ENCODE assay signal across 1 cellular context in the genomic region with DNA sequence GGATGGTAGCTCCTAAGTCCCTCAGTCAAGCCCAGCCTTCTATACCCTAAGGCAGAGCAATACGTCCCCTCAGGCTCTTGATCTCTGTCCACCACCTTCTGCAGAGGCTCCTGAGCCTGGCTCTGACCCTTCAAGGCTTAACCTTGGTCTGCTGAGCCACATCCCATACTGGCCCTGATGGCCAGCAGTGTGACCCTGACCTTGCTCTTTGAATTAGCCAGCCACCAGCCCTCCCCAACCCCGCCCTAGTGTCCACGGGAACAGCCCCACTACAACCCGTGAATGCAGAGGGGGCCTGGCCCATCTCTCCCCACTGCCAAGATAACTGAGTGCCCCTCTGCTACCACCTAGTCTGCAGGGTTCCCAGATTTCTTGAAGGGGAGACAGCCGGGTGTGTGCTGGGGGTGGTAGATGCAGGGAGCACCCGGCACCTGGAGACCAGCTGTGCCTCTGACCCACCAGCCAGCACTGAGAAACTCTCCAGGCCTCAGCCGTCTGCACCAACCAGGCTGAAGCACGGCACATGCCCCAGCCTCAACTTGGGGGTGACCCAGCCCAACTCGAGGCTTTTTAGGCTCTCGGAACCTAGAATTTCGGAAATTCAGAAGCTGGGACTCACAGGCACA.
TF ChIP-seq lines count a peak whose summit lies in the region.

No MANE protein-coding gene starts in this region.

TF ChIP-seq in SK-N-SH treated with all-trans-retinoic acid at 6 μM for 48 hours, 23 proteins besides CTCF, POLR2A, EP300 and RAD21 (continued from another document):
- TF ChIP-seq, protein P1, sequence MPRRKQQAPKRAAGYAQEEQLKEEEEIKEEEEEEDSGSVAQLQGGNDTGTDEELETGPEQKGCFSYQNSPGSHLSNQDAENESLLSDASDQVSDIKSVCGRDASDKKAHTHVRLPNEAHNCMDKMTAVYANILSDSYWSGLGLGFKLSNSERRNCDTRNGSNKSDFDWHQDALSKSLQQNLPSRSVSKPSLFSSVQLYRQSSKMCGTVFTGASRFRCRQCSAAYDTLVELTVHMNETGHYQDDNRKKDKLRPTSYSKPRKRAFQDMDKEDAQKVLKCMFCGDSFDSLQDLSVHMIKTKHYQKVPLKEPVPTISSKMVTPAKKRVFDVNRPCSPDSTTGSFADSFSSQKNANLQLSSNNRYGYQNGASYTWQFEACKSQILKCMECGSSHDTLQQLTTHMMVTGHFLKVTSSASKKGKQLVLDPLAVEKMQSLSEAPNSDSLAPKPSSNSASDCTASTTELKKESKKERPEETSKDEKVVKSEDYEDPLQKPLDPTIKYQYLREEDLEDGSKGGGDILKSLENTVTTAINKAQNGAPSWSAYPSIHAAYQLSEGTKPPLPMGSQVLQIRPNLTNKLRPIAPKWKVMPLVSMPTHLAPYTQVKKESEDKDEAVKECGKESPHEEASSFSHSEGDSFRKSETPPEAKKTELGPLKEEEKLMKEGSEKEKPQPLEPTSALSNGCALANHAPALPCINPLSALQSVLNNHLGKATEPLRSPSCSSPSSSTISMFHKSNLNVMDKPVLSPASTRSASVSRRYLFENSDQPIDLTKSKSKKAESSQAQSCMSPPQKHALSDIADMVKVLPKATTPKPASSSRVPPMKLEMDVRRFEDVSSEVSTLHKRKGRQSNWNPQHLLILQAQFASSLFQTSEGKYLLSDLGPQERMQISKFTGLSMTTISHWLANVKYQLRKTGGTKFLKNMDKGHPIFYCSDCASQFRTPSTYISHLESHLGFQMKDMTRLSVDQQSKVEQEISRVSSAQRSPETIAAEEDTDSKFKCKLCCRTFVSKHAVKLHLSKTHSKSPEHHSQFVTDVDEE (CRISPR knock-in tag; IDR thresholded peaks at IDR 0.05) = no peak
